In genomic region chr3:127183931-127184869, GRCh38 we compare ENCODE assay signal across 20 cellular contexts. TPM values are rescaled to one million over a fixed set of nuclear protein-coding genes. Genes with fewer than 3 reads are reported as not detected.
DNase-seq lines count a peak whose midpoint lies in the region; ATAC-seq and TF ChIP-seq lines count a peak whose summit lies in the region.
"Had no signal": no experiment of that assay in that cellular context is flagged by ENCODE, and none has a peak within 500 bp of the region (broad histone marks: within the 10 kb centered on the region; RNA-seq: fewer than 3 reads in every experiment).

No MANE protein-coding gene starts in this region.

- intact Hi-C loops in IMR-90 (cut with micrococcal nuclease): no loop called here

- no peak overlapping the region for H3K14ac ChIP-seq in IMR-90 (replicated peaks; ENCODE audit: low read depth, low read length)

- peak overlapping the region; percentile 16 for H2AK9ac ChIP-seq in IMR-90 (replicated peaks; ENCODE audit: low read depth, low read length, poor library complexity)

- H3F3A ChIP-seq in SK-N-SH (replicated peaks; ENCODE audit: insufficient read depth): peaks cover 3% of the 10 kb centered on the region

- H3K9ac ChIP-seq in IMR-90 (ENCODE audit: low read depth, low read length) (no peak overlapping the region), Karpas-422 (ENCODE audit: low read length) (no peak overlapping the region), SK-N-SH (no peak overlapping the region)
- H3K9ac ChIP-seq: BLaER1 treated with 17β-estradiol and CSF1 and Interleukin-3, amounts not matched to agents 10 nM and 100 nM had no signal

- no peaks in the 10 kb centered on the region for H3K9me3 ChIP-seq in IMR-90 (ENCODE audit: control insufficient read depth, insufficient read depth, low read length)
- no peaks in the 10 kb centered on the region for H3K9me3 ChIP-seq in lung (ENCODE audit: control insufficient read depth in 2 of 2, insufficient read depth in 1 of 2, low read length in 1 of 2)
- no peaks in the 10 kb centered on the region for H3K9me3 ChIP-seq in Karpas-422 (ENCODE audit: low read length)
- H3K9me3 ChIP-seq in SK-N-SH: peaks cover 9% of the 10 kb centered on the region; the same call in 1 of the 2 replicates

- H3K9me3 Mint-ChIP-seq in type B pancreatic cell: peaks cover 9% of the 10 kb centered on the region

- no peak overlapping the region for H4K5ac ChIP-seq in IMR-90 (ENCODE audit: low read depth, low read length)

- no peak overlapping the region for H2AK5ac ChIP-seq in IMR-90 (ENCODE audit: low read depth, low read length)

- H3K23ac ChIP-seq in IMR-90 (ENCODE audit: low read depth, low read length): no peak overlapping the region

- H4K20me1 ChIP-seq in IMR-90 (ENCODE audit: insufficient read depth, low read length) (no peaks in the 10 kb centered on the region), Karpas-422 (ENCODE audit: insufficient read depth, low read depth, low read length) (no peaks in the 10 kb centered on the region), SK-N-SH (ENCODE audit: insufficient read depth) (no peaks in the 10 kb centered on the region)
- H4K20me1 ChIP-seq: BLaER1 treated with 17β-estradiol and CSF1 and Interleukin-3, amounts not matched to agents 10 nM and 100 nM had no signal

- dilution Hi-C loops in IMR-90 (cut with HindIII; ENCODE audit: low sequenced_read_pairs, unreplicated experiment): no loop called here

- H3K56ac ChIP-seq in IMR-90 (ENCODE audit: extremely low read depth, insufficient read depth, low read length): no peak overlapping the region

- H3K9me2 ChIP-seq in Karpas-422 (replicated peaks; ENCODE audit: insufficient read depth, low read length): no peaks in the 10 kb centered on the region
- no peaks in the 10 kb centered on the region for H3K9me2 ChIP-seq in SK-N-SH

- H3K27me3 Mint-ChIP-seq in type B pancreatic cell: peaks cover 11% of the 10 kb centered on the region

- no peak overlapping the region for H2BK15ac ChIP-seq in IMR-90 (ENCODE audit: low read depth, low read length)

- no peaks in the 10 kb centered on the region for H3K79me1 ChIP-seq in IMR-90 (ENCODE audit: low read depth in 1 of 2, low read length in 2 of 2)

- no peaks in the 10 kb centered on the region for H3K36me3 ChIP-seq in IMR-90 (ENCODE audit: control insufficient read depth, insufficient read depth, low read length)
- no peaks in the 10 kb centered on the region for H3K36me3 ChIP-seq in lung (ENCODE audit: control insufficient read depth in 2 of 2, insufficient read depth in 2 of 2, low read length in 2 of 2)
- no peaks in the 10 kb centered on the region for H3K36me3 ChIP-seq in Karpas-422 (ENCODE audit: insufficient read depth, low read length)
- peaks cover 0 to 3% of the 10 kb centered on the region in 2 experiments for H3K36me3 ChIP-seq in SK-N-SH (replicated peaks in 1 of 2; ENCODE audit: control insufficient read depth in 1 of 2, insufficient read depth in 2 of 2, low read length in 1 of 2)
- H3K36me3 ChIP-seq: BLaER1 treated with 17β-estradiol and CSF1 and Interleukin-3, amounts not matched to agents 10 nM and 100 nM had no signal

- no peak overlapping the region for H3K27ac Mint-ChIP-seq in type B pancreatic cell
- H3K27ac Mint-ChIP-seq: CD8-positive, alpha-beta memory T cell had no signal

- no peak overlapping the region for H3K18ac ChIP-seq in IMR-90 (ENCODE audit: low read depth, low read length)

- H3K4me1 Mint-ChIP-seq in type B pancreatic cell (ENCODE audit: unreplicated experiment): no peaks in the 10 kb centered on the region
- H3K4me1 Mint-ChIP-seq: CD8-positive, alpha-beta memory T cell had no signal

- H3K9me1 ChIP-seq in IMR-90 (ENCODE audit: insufficient read depth, low read length): no peaks in the 10 kb centered on the region

- TF ChIP-seq POLR2A in IMR-90 (IDR thresholded peaks at IDR 0.05; ENCODE audit: low read depth, low read length): no peak

- no peak overlapping the region for H2AFZ ChIP-seq in IMR-90 (replicated peaks; ENCODE audit: low read length, poor library complexity)
- H2AFZ ChIP-seq in Karpas-422 (ENCODE audit: low read length): no peak overlapping the region
- no peak overlapping the region for H2AFZ ChIP-seq in SK-N-SH (ENCODE audit: low read depth)

- H3K4me2 ChIP-seq in IMR-90 (ENCODE audit: low read depth, low read length) (no peak overlapping the region), Karpas-422 (ENCODE audit: low read depth, low read length, poor library complexity, severe bottlenecking) (no peak overlapping the region), SK-N-SH (no peak overlapping the region)
- H3K4me2 ChIP-seq: BLaER1 treated with 17β-estradiol and CSF1 and Interleukin-3, amounts not matched to agents 10 nM and 100 nM had no signal

- H3K4ac ChIP-seq in IMR-90 (ENCODE audit: low read depth, low read length): no peak overlapping the region

- H3K79me2 ChIP-seq in Karpas-422 (ENCODE audit: low read length): no peaks in the 10 kb centered on the region
- no peaks in the 10 kb centered on the region for H3K79me2 ChIP-seq in SK-N-SH (ENCODE audit: insufficient read depth)

- H4K8ac ChIP-seq in IMR-90 (ENCODE audit: low read depth in 2 of 2, low read length in 2 of 2): no peak overlapping the region

- CTCF ChIA-PET in GM10248 (lab: Yijun Ruan, JAX) (no interaction called here), IMR-90 (lab: Yijun Ruan, JAX) (no interaction called here), SK-N-SH (lab: Yijun Ruan, JAX) (interaction anchor here (1.2 kb wide), 1 partner anchor 10 kb away, joined by 3 read pairs; no protein-coding TSS in a partner anchor)

- DNase-seq in GM10248 (ENCODE audit: extremely low spot score) (peak; percentile 6), IMR-90 (no peak), lung (ENCODE audit: low spot score) (peak; percentile 23), type B pancreatic cell (ENCODE audit: extremely low spot score, unreplicated experiment) (peak; percentile 61), kidney tubule cell (ENCODE audit: low spot score) (no peak), Karpas-422 (no peak), SK-N-SH (no peak)
- DNase-seq: CD8-positive, alpha-beta memory T cell; DMS79; NCI-H1105 treated with DMSO at 0.1 percent for 48 hours; NCI-H1694; NCI-H2107; NCI-H2227 treated with DMSO at 0.1 percent for 48 hours; NCI-H510A treated with DMSO at 0.1 percent for 48 hours; NCI-H774; SHP77 had no signal

- TF ChIP-seq RAD21 in IMR-90 (IDR thresholded peaks at IDR 0.05; ENCODE audit: low read length): no peak
- TF ChIP-seq RAD21 in SK-N-SH (IDR thresholded peaks at IDR 0.05; ENCODE audit: low read length): no peak

- no peaks in the 10 kb centered on the region for H3K4me1 ChIP-seq in IMR-90 (ENCODE audit: control insufficient read depth, insufficient read depth, low read length)
- no peaks in the 10 kb centered on the region for H3K4me1 ChIP-seq in lung (ENCODE audit: control insufficient read depth in 2 of 2, insufficient read depth in 2 of 2, low read length in 2 of 2)
- no peaks in the 10 kb centered on the region for H3K4me1 ChIP-seq in Karpas-422 (ENCODE audit: low read length)
- H3K4me1 ChIP-seq in SK-N-SH (ENCODE audit: control insufficient read depth in 1 of 2, insufficient read depth in 2 of 2, low read depth in 1 of 2, low read length in 1 of 2): peaks cover 0 to 22% of the 10 kb centered on the region in 2 experiments; a peak in 2 of 4 replicates
- H3K4me1 ChIP-seq: BLaER1 treated with 17β-estradiol and CSF1 and Interleukin-3, amounts not matched to agents 10 nM and 100 nM had no signal

- H3K4me3 ChIP-seq in IMR-90 (ENCODE audit: insufficient read depth, low read depth, low read length) (no peak overlapping the region), lung (no peak overlapping the region), Karpas-422 (ENCODE audit: low read length) (no peak overlapping the region), SK-N-SH (ENCODE audit: low read depth in 2 of 2, low read length in 1 of 2) (no peak overlapping the region)
- H3K4me3 ChIP-seq: BLaER1 treated with 17β-estradiol and CSF1 and Interleukin-3, amounts not matched to agents 10 nM and 100 nM; K562 had no signal

- POLR2A ChIA-PET in GM10248 (lab: Yijun Ruan, JAX) (no interaction called here), IMR-90 (lab: Charles Lee; ENCODE audit: unreplicated experiment) (no interaction called here), SK-N-SH (lab: Yijun Ruan, JAX) (no interaction called here)

- H2BK5ac ChIP-seq in IMR-90 (ENCODE audit: low read depth, low read length, poor library complexity, severe bottlenecking): no peak overlapping the region

- no peak overlapping the region for H4K91ac ChIP-seq in IMR-90 (ENCODE audit: insufficient read depth, low read depth, low read length)

- 78% methylated on average over 7 of the region's 23 CpGs; no CpG with 5 or more reads in 1 of the 2 experiments for WGBS in IMR-90 (ENCODE audit: extremely low coverage in 2 of 2, insufficient read length in 1 of 2), 2 experiments
- 87% methylated on average over 23 of the region's 23 CpGs for WGBS in lung, 2 donors
- WGBS in SK-N-SH (ENCODE audit: low lambda C conversion rate): 85% methylated on average over 18 of the region's 23 CpGs

- BruUV-seq in IMR-90 (replicated peaks; lab: Mats Ljungman, UMichigan): no TSS peak

- in situ Hi-C loops in IMR-90 (cut with MboI; ENCODE audit: low sequenced_read_pairs): no loop called here

- H3K36me3 Mint-ChIP-seq in type B pancreatic cell: no peaks in the 10 kb centered on the region
- H3K36me3 Mint-ChIP-seq: CD8-positive, alpha-beta memory T cell had no signal

- TF ChIP-seq CTCF in GM10248 (IDR thresholded peaks at IDR 0.05; ENCODE audit: control extremely low read depth, extremely low read depth, low read depth, missing control alignments) (no peak), IMR-90 (conservative IDR thresholded peaks at IDR 0.05; ENCODE audit: low read depth, low read length) (no peak), lung (IDR thresholded peaks at IDR 0.05; ENCODE audit: control extremely low read depth, extremely low read depth) (no peak), type B pancreatic cell (conservative IDR thresholded peaks at IDR 0.05) (no peak), SK-N-SH (IDR thresholded peaks at IDR 0.05) (no peak)

- no peak overlapping the region for H3K27ac ChIP-seq in IMR-90 (ENCODE audit: insufficient read depth, low read length)
- no peak overlapping the region for H3K27ac ChIP-seq in lung (ENCODE audit: low read depth in 1 of 2, low read length in 1 of 2)
- no peak overlapping the region for H3K27ac ChIP-seq in Karpas-422 (ENCODE audit: low read length)
- no peak overlapping the region for H3K27ac ChIP-seq in SK-N-SH (ENCODE audit: low read depth in 2 of 2, low read length in 1 of 2)
- H3K27ac ChIP-seq: BLaER1 treated with 17β-estradiol and CSF1 and Interleukin-3, amounts not matched to agents 10 nM and 100 nM had no signal

- H2BK20ac ChIP-seq in IMR-90 (ENCODE audit: low read depth, low read length): no peak overlapping the region

- H3K27me3 ChIP-seq in IMR-90 (ENCODE audit: control insufficient read depth, insufficient read depth, low read length) (peaks cover 2% of the 10 kb centered on the region), lung (ENCODE audit: control insufficient read depth, insufficient read depth) (no peaks in the 10 kb centered on the region), Karpas-422 (ENCODE audit: low read length) (no peaks in the 10 kb centered on the region), SK-N-SH (ENCODE audit: insufficient read depth) (no peaks in the 10 kb centered on the region)
- H3K27me3 ChIP-seq: BLaER1 treated with 17β-estradiol and CSF1 and Interleukin-3, amounts not matched to agents 10 nM and 100 nM had no signal

- ATAC-seq in IMR-90 (ENCODE audit: low read depth) (no peak), lung (ENCODE audit: insufficient read depth, low FRiP score) (no peak)
- ATAC-seq: K562 had no signal

- no peak for TF ChIP-seq EP300 in SK-N-SH (IDR thresholded peaks at IDR 0.05; ENCODE audit: borderline replicate concordance in 1 of 2, low read depth in 1 of 2, low read length in 1 of 2)

- no peak overlapping the region for H2BK120ac ChIP-seq in IMR-90 (ENCODE audit: low read depth, low read length)

- H3K4me3 Mint-ChIP-seq in type B pancreatic cell: no peak overlapping the region
- H3K4me3 Mint-ChIP-seq: CD8-positive, alpha-beta memory T cell had no signal

RNA-seq across cellular contexts. Expression of gene PRR23E, which starts 8.7 kb away (rescaled TPM):
- total RNA-seq in IMR-90 (2012; rRNA removed) (not detected in 2 replicates), lung (not detected), type B pancreatic cell (ENCODE audit: low replicate concordance) (not detected in 2 replicates)
- polyA plus RNA-seq in IMR-90 (2012; rRNA removed) (not detected in 2 replicates), lung (not detected), SK-N-SH (2012; rRNA removed) (not detected in 2 replicates)
- polyA plus RNA-seq in IMR-90 (2012; cell fraction: cytosol; rRNA removed): not detected in 2 replicates
- not detected in 2 replicates for polyA plus RNA-seq in IMR-90 (2012; cell fraction: nucleus; rRNA removed; ENCODE audit: low replicate concordance)
- total RNA-seq in Karpas-422 (2014; rRNA removed; shearing (Covaris generic); ENCODE audit: low replicate concordance): not detected in 2 replicates
- not detected in 2 replicates for polyA plus RNA-seq in SK-N-SH (2012; cell fraction: cytosol; rRNA removed)
- polyA plus RNA-seq in SK-N-SH (2012; cell fraction: nucleus; rRNA removed): not detected in 2 replicates
- total RNA-seq: CD8-positive, alpha-beta memory T cell; H1; K562; RPMI7951 had no signal
- polyA plus RNA-seq: CD8-positive, alpha-beta memory T cell; H1; K562 had no signal

Comparison
In these comparisons a context has a peak if more than half of its experiments do, and no peak if none do; other contexts are left out.
1. DNase-seq: peak in GM10248 (single experiment), lung (single experiment) and type B pancreatic cell (single experiment); none in IMR-90 (single experiment), kidney tubule cell (single experiment), Karpas-422 (single experiment) and SK-N-SH (single experiment).